ENCODE assay signal across 8 cellular contexts in the genomic region with DNA sequence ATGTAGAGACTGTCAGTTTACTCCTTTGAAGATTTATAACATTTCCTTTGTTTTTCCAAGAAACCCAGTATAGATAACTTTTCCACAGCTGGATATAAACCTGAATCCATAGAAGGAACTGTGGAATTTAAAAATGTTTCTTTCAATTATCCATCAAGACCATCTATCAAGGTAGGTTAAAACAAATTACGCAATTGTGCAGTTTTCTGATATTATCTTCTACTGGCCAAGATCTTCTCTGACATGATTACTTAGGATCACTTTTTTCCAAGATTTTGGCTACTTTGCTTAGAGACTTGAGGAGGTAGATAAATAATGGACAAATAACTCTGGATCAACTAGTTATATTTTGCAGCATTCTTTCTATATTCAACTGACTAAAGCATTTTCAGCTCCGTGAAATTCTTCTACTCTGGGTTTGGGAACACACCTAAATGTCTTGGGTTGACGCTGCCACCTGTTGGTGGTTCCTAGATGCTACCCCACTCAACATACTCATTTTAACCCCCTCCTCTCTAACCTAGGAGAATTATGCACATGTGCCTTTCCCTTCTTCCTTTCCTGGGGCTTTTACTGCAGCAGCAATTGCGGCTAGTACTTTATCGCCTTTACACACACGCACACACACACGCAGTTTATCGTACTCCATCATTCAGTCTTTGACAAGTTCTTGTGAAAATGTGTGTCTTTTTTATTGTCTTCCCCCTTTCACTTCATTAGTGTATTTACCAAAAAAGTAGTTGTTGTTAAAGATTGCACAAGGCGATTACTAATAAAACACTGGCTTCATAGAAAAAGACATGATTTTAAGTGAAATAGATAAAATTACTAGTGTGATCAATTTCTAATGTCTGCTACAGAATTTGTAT. TPM values are rescaled to one million over a fixed set of nuclear protein-coding genes. Genes with fewer than 3 reads are reported as not detected.
A peak's percentile ranks its signal among the peaks of the same experiment; 100 is the strongest.
DNase-seq lines count a peak whose midpoint lies in the region; ATAC-seq lines count a peak whose summit lies in the region.

No MANE protein-coding gene starts in this region.

- H3K9me3 Mint-ChIP-seq in effector memory CD8-positive, alpha-beta T cell, result peaks cover 0 to 1% of the 10 kb centered on the region in 2 donors
- no peaks in the 10 kb centered on the region for H3K9me3 Mint-ChIP-seq in CD4-positive, alpha-beta memory T cell

- POLR2A ChIA-PET in CD4-positive, alpha-beta memory T cell (lab: Charles Lee; ENCODE audit: partially characterized antibody), result no interaction called here

- H3K27me3 Mint-ChIP-seq in effector memory CD8-positive, alpha-beta T cell, result no peaks in the 10 kb centered on the region
- no peaks in the 10 kb centered on the region for H3K27me3 Mint-ChIP-seq in CD4-positive, alpha-beta memory T cell

- H3K27ac Mint-ChIP-seq in effector memory CD8-positive, alpha-beta T cell, result no peak overlapping the region
- no peak overlapping the region for H3K27ac Mint-ChIP-seq in CD4-positive, alpha-beta memory T cell

- no peaks in the 10 kb centered on the region for H3K36me3 ChIP-seq in CD4-positive, alpha-beta memory T cell (ENCODE audit: insufficient read depth, low read length)

- CTCF ChIA-PET in CD4-positive, alpha-beta memory T cell (lab: Charles Lee; ENCODE audit: partially characterized antibody), result no interaction called here

- H3K4me3 Mint-ChIP-seq in effector memory CD8-positive, alpha-beta T cell, result no peak overlapping the region
- no peak overlapping the region for H3K4me3 Mint-ChIP-seq in CD4-positive, alpha-beta memory T cell

- H3K27me3 ChIP-seq in CD4-positive, alpha-beta memory T cell (ENCODE audit: insufficient read depth, low read length), result no peaks in the 10 kb centered on the region

- no peak overlapping the region for H3K4me3 ChIP-seq in CD4-positive, alpha-beta memory T cell (ENCODE audit: low read length in 2 of 2)

- intact Hi-C loops in CD4-positive, alpha-beta memory T cell (cut with micrococcal nuclease), result no loop called here

- no peak overlapping the region for H3K27ac ChIP-seq in CD4-positive, alpha-beta memory T cell (ENCODE audit: low read depth, low read length)

- ATAC-seq in HG03060 (IDR thresholded peaks at IDR 0.05; ENCODE audit: low read depth, unreplicated experiment) (peak; percentile 49), HG03280 (IDR thresholded peaks at IDR 0.05; ENCODE audit: unreplicated experiment) (no peak)
- ATAC-seq in effector memory CD8-positive, alpha-beta T cell (replicated peaks), result no peak

- no peaks in the 10 kb centered on the region for H3K9me3 ChIP-seq in CD4-positive, alpha-beta memory T cell (ENCODE audit: control insufficient read depth in 1 of 2, low read length in 2 of 2)

- DNase-seq in DMS 273 (lab: John Stamatoyannopoulos, UW; ENCODE audit: unreplicated experiment) (peak; percentile 55), DMS 273 treated with DMSO at 0.1 percent for 48 hours (lab: John Stamatoyannopoulos, UW) (no peak), RPMI8226 (peak; percentile 39), iPS-NIHi7 (ENCODE audit: extremely low spot score) (peak; percentile 69)
- no peak for DNase-seq in effector memory CD8-positive, alpha-beta T cell
- DNase-seq in CD4-positive, alpha-beta memory T cell, result no peak

- H3K4me1 ChIP-seq in CD4-positive, alpha-beta memory T cell (ENCODE audit: insufficient read depth, low read length), result no peaks in the 10 kb centered on the region

- H3K4me1 Mint-ChIP-seq in effector memory CD8-positive, alpha-beta T cell (ENCODE audit: low read depth in 2 of 2), result no peaks in the 10 kb centered on the region
- peaks cover 0 to 1% (median 0%) of the 10 kb centered on the region in 4 donors for H3K4me1 Mint-ChIP-seq in CD4-positive, alpha-beta memory T cell

- H3K36me3 Mint-ChIP-seq in effector memory CD8-positive, alpha-beta T cell (ENCODE audit: insufficient read depth), result no peaks in the 10 kb centered on the region
- no peaks in the 10 kb centered on the region for H3K36me3 Mint-ChIP-seq in CD4-positive, alpha-beta memory T cell

RNA-seq across cellular contexts. Expression of gene ABCB5, which starts 32.7 kb away (rescaled TPM):
- not detected for total RNA-seq in CD4-positive, alpha-beta memory T cell
- polyA plus RNA-seq in CD4-positive, alpha-beta memory T cell, result not detected

Comparison
In these comparisons a context has a peak if more than half of its experiments do, and no peak if none do; other contexts are left out.
1. DNase-seq: peak in DMS 273 (single experiment), RPMI8226 (single experiment) and iPS-NIHi7 (single experiment); none in DMS 273 treated with DMSO at 0.1 percent for 48 hours (single experiment), effector memory CD8-positive, alpha-beta T cell (0 of 3) and CD4-positive, alpha-beta memory T cell (0 of 5).